15 cellular contexts compared by ENCODE assay signal in genomic region chr7:101238226-101239182, GRCh38. TPM values are rescaled to one million over a fixed set of nuclear protein-coding genes. Genes with fewer than 3 reads are reported as not detected.
DNase-seq lines count a peak whose midpoint lies in the region; ATAC-seq and TF ChIP-seq lines count a peak whose summit lies in the region.
"Had no signal": no experiment of that assay in that cellular context is flagged by ENCODE, and none has a peak within 500 bp of the region (broad histone marks: within the 10 kb centered on the region; RNA-seq: fewer than 3 reads in every experiment).

No MANE protein-coding gene starts in this region.

- H3K9me3 ChIP-seq in left ventricle myocardium inferior (replicated peaks) (no peaks in the 10 kb centered on the region), prostate gland (no peaks in the 10 kb centered on the region)

- H3K27ac Mint-ChIP-seq in immature natural killer cell = peak overlapping the region in 1 of 6 donors; percentile 81
- H3K27ac Mint-ChIP-seq: stimulated activated memory B cell treated with anti-CD40 and anti-IgM and Interleukin-4, amounts not matched to agents 10 μg/mL and 1 μg/mL and 100 μg/mL, for 72 hours; T-helper 1 cell treated with Interleukin-12 subunit alpha and Interleukin-12 subunit beta and Interleukin-4 antibody, amounts not matched to agents 30 μg/mL and 1 μg/mL, for 36 hours had no signal

- no peak for ATAC-seq in GM19324 (IDR thresholded peaks at IDR 0.05; ENCODE audit: low FRiP score, unreplicated experiment)
- ATAC-seq: stimulated activated memory B cell treated with anti-CD40 and anti-IgM and Interleukin-4, amounts not matched to agents 10 μg/mL and 1 μg/mL and 100 μg/mL, for 72 hours had no signal

- peaks cover 0 to 3% (median 0%) of the 10 kb centered on the region in 3 donors for H3K36me3 Mint-ChIP-seq in immature natural killer cell

- TF ChIP-seq CTCF in left ventricle myocardium inferior (IDR thresholded peaks at IDR 0.05; ENCODE audit: borderline replicate concordance) (no peak), prostate gland (IDR thresholded peaks at IDR 0.05) (no peak), brain microvascular endothelial cell (IDR thresholded peaks at IDR 0.05; ENCODE audit: low read depth, low read length, missing control alignments) (no peak)

- DNase-seq in AG08396 (ENCODE audit: low spot score) (peak; percentile 3), left ventricle myocardium inferior (no peak), prostate gland (ENCODE audit: low spot score) (no peak), GM19240 (ENCODE audit: insufficient read length, low spot score) (no peak), brain microvascular endothelial cell (no peak), immature natural killer cell (no peak)
- DNase-seq: activated naive CD8-positive, alpha-beta T cell treated with anti-CD3 and anti-CD28 coated beads, Interleukin-2, amount 10 ng/mL, durations not matched to agents 7 days and 5 days; mammary epithelial cell; NCI-H774 had no signal

- H3K4me1 ChIP-seq in left ventricle myocardium inferior (peaks cover 66% of the 10 kb centered on the region), prostate gland (replicated peaks) (no peaks in the 10 kb centered on the region)

- WGBS in adipose tissue, 3 donors = 34 to 56% (median 37%) methylated on average over 25 to 28 of the region's 28 CpGs
- 69% methylated on average over 28 of the region's 28 CpGs for WGBS in prostate gland

- H3K27me3 Mint-ChIP-seq in immature natural killer cell (ENCODE audit: low read depth in 3 of 3) = no peaks in the 10 kb centered on the region
- H3K27me3 Mint-ChIP-seq: activated naive CD8-positive, alpha-beta T cell treated with anti-CD3 and anti-CD28 coated beads, Interleukin-2, amount 10 ng/mL, durations not matched to agents 7 days and 5 days; stimulated activated memory B cell treated with anti-CD40 and anti-IgM and Interleukin-4, amounts not matched to agents 10 μg/mL and 1 μg/mL and 100 μg/mL, for 72 hours had no signal

- peak overlapping the region; percentile 47 for H3K4me3 ChIP-seq in left ventricle myocardium inferior
- H3K4me3 ChIP-seq in prostate gland = no peak overlapping the region
- H3K4me3 ChIP-seq in brain microvascular endothelial cell (ENCODE audit: low read depth, low read length) = no peak overlapping the region

- no peak overlapping the region for H3K4me3 Mint-ChIP-seq in immature natural killer cell
- H3K4me3 Mint-ChIP-seq: activated naive CD8-positive, alpha-beta T cell treated with anti-CD3 and anti-CD28 coated beads, Interleukin-2, amount 10 ng/mL, durations not matched to agents 7 days and 5 days; stimulated activated memory B cell treated with anti-CD40 and anti-IgM and Interleukin-4, amounts not matched to agents 10 μg/mL and 1 μg/mL and 100 μg/mL, for 72 hours; T-helper 1 cell treated with Interleukin-12 subunit alpha and Interleukin-12 subunit beta and Interleukin-4 antibody, amounts not matched to agents 30 μg/mL and 1 μg/mL, for 36 hours had no signal

- peak overlapping the region; percentile 19 for H3K27ac ChIP-seq in adipose tissue (ENCODE audit: low read depth, low read length)
- peak overlapping the region; percentile 87 for H3K27ac ChIP-seq in left ventricle myocardium inferior (replicated peaks)
- H3K27ac ChIP-seq in prostate gland = peak overlapping the region; percentile 22 to 44
- no peak overlapping the region for H3K27ac ChIP-seq in brain microvascular endothelial cell

- H3K27me3 ChIP-seq in left ventricle myocardium inferior (ENCODE audit: low read depth) = no peaks in the 10 kb centered on the region
- no peaks in the 10 kb centered on the region for H3K27me3 ChIP-seq in prostate gland (replicated peaks; ENCODE audit: insufficient read depth)
- H3K27me3 ChIP-seq in brain microvascular endothelial cell (replicated peaks) = no peaks in the 10 kb centered on the region

- peaks cover 26% of the 10 kb centered on the region for H3K36me3 ChIP-seq in left ventricle myocardium inferior
- peaks cover 0 to 9% of the 10 kb centered on the region in 2 donors for H3K36me3 ChIP-seq in prostate gland
- H3K36me3 ChIP-seq in brain microvascular endothelial cell (replicated peaks) = peaks cover 32% of the 10 kb centered on the region

- H3K9me3 Mint-ChIP-seq in immature natural killer cell = no peaks in the 10 kb centered on the region
- H3K9me3 Mint-ChIP-seq: activated naive CD8-positive, alpha-beta T cell treated with anti-CD3 and anti-CD28 coated beads, Interleukin-2, amount 10 ng/mL, durations not matched to agents 7 days and 5 days; stimulated activated memory B cell treated with anti-CD40 and anti-IgM and Interleukin-4, amounts not matched to agents 10 μg/mL and 1 μg/mL and 100 μg/mL, for 72 hours; T-helper 1 cell treated with Interleukin-12 subunit alpha and Interleukin-12 subunit beta and Interleukin-4 antibody, amounts not matched to agents 30 μg/mL and 1 μg/mL, for 36 hours had no signal

- TF ChIP-seq POLR2A in prostate gland (IDR thresholded peaks at IDR 0.05) = no peak

- intact Hi-C loops in left ventricle myocardium inferior (cut with micrococcal nuclease) (no loop called here), prostate gland (cut with DNase I) (no loop called here)

- in situ Hi-C loops in brain microvascular endothelial cell (cut with HindIII; ENCODE audit: low pct_ligation_motif_present, low sequenced_read_pairs) = no loop called here

- peaks cover 2 to 4% of the 10 kb centered on the region in 2 donors for H3K4me1 Mint-ChIP-seq in immature natural killer cell

RNA-seq across cellular contexts. Expression of gene CLDN15, which starts 0.9 kb away (rescaled TPM):
- 10 to 100 TPM in 2 of 3 donors, 1 to 10 TPM in 1; 6.1 to 29.1 (median 22.9) TPM for polyA plus RNA-seq in adipose tissue
- total RNA-seq in left ventricle myocardium inferior = 2.2 TPM
- 10 to 100 TPM in 1 of 2 donors, 1 to 10 TPM in 1; 9.2 to 17.4 TPM for total RNA-seq in prostate gland
- polyA plus RNA-seq in immature natural killer cell = 1 to 10 TPM in 1 of 3 donors, under 1 TPM in 1, not detected in 1; 0.32 to 1.4 TPM

RNA-seq across cellular contexts. Expression of gene FIS1, which starts 6.4 kb away (rescaled TPM):
- polyA plus RNA-seq in adipose tissue (100 to 1,000 TPM; 177 to 416 (median 341) TPM), immature natural killer cell (100 to 1,000 TPM; 224 to 384 (median 327) TPM)
- total RNA-seq in left ventricle myocardium inferior (322 TPM), prostate gland (100 to 1,000 TPM; 238 to 256 TPM)

RNA-seq across cellular contexts. Expression of gene ZNHIT1, which starts 20.5 kb away (rescaled TPM):
- polyA plus RNA-seq in adipose tissue (100 to 1,000 TPM in 2 of 3 donors, 10 to 100 TPM in 1; 51.5 to 140 (median 100) TPM), immature natural killer cell (100 to 1,000 TPM in 2 of 3 donors, 10 to 100 TPM in 1; 88.2 to 135 (median 116) TPM)
- total RNA-seq in left ventricle myocardium inferior (56.9 TPM), prostate gland (100 to 1,000 TPM in 1 of 2 donors, 10 to 100 TPM in 1; 75.2 to 109 TPM)

RNA-seq across cellular contexts. Expression of gene PLOD3, which starts 21.1 kb away (rescaled TPM):
- polyA plus RNA-seq in adipose tissue (10 to 100 TPM; 34.0 to 49.1 (median 48.6) TPM), immature natural killer cell (10 to 100 TPM; 19.6 to 28.6 (median 26.6) TPM)
- total RNA-seq in left ventricle myocardium inferior (38.7 TPM), prostate gland (10 to 100 TPM; 24.2 to 52.5 TPM)

RNA-seq across cellular contexts. Expression of gene MOGAT3, which starts 37.7 kb away (rescaled TPM):
- polyA plus RNA-seq in adipose tissue (not detected), immature natural killer cell (not detected)
- total RNA-seq in left ventricle myocardium inferior (not detected), prostate gland (not detected)
- total RNA-seq: activated naive CD8-positive, alpha-beta T cell treated with anti-CD3 and anti-CD28 coated beads, Interleukin-2, amount 10 ng/mL, durations not matched to agents 7 days and 5 days; epithelial cell of proximal tubule; mammary epithelial cell had no signal
- polyA plus RNA-seq: AG04450, mammary epithelial cell had no signal
